Comparison of ENCODE assay signal across 1 cellular context in the genomic region with DNA sequence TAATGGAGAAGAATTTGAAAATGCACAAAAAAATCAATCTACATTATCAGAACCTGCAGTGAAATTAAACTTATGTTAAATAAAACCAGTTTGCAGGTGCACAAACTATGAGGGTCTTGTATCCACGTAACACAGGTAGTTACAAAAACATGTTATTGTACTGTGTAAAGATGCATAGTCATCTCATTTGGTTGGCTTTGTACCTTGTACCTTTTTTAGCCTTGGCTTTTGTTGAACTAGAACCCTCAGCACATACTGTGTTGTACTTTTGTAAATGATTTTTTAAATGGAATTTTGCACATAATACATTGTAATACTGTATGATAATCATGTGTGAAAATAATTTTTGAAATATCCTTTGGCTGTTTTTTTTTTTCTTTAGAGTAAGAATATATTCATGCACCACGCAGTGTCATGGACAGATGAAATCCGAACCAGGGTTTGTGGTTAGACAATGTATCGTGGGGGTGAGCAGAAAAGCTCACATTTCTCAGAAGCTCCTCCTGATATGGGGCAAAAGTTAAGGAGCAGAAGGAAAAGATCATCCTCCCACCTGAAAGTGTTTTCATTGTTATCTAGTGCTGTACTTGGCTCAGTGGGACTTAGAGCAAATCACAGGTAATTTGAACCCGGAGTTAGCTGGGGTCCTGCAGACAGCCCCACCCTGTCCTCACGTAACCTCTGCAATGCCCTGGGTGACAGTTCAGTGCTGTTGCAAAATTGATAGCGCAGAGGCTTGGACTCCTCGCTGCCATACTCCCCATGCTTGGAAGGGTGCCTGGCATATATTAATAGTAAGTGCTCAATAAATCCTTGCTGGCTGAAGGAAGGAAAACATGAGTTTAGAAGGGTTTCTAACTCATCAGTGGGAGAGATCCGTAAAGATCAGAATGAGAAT.
TF ChIP-seq lines count a peak whose summit lies in the region.

No MANE protein-coding gene starts in this region.

TF ChIP-seq in HEK293, 187 proteins besides CTCF, POLR2A, EP300 and RAD21 (continued from another document):
- TF ChIP-seq, protein P1, sequence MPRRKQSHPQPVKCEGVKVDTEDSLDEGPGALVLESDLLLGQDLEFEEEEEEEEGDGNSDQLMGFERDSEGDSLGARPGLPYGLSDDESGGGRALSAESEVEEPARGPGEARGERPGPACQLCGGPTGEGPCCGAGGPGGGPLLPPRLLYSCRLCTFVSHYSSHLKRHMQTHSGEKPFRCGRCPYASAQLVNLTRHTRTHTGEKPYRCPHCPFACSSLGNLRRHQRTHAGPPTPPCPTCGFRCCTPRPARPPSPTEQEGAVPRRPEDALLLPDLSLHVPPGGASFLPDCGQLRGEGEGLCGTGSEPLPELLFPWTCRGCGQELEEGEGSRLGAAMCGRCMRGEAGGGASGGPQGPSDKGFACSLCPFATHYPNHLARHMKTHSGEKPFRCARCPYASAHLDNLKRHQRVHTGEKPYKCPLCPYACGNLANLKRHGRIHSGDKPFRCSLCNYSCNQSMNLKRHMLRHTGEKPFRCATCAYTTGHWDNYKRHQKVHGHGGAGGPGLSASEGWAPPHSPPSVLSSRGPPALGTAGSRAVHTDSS (tag by site-specific recombination; IDR thresholded peaks at IDR 0.05): no peak
- TF ChIP-seq, protein P2, sequence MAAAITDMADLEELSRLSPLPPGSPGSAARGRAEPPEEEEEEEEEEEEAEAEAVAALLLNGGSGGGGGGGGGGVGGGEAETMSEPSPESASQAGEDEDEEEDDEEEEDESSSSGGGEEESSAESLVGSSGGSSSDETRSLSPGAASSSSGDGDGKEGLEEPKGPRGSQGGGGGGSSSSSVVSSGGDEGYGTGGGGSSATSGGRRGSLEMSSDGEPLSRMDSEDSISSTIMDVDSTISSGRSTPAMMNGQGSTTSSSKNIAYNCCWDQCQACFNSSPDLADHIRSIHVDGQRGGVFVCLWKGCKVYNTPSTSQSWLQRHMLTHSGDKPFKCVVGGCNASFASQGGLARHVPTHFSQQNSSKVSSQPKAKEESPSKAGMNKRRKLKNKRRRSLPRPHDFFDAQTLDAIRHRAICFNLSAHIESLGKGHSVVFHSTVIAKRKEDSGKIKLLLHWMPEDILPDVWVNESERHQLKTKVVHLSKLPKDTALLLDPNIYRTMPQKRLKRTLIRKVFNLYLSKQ (tag by site-specific recombination; IDR thresholded peaks at IDR 0.05; ENCODE audit: borderline replicate concordance): no peak
- TF ChIP-seq TCF7L2 (IDR thresholded peaks at IDR 0.05; ENCODE audit: borderline replicate concordance, low read depth, low read length) (no peak), KLF1 (tag by site-specific recombination; IDR thresholded peaks at IDR 0.05) (peak; percentile 39; the same call in 1 of the 2 replicates), GLIS2 (tag by site-specific recombination; IDR thresholded peaks at IDR 0.05) (0 out of 2 replicates have a peak, but pooled peaks have one; percentile 15), ZNF747 (tag by site-specific recombination; IDR thresholded peaks at IDR 0.05) (no peak), OSR2 (tag by site-specific recombination; IDR thresholded peaks at IDR 0.05) (peak; percentile 51; the same call in 1 of the 2 replicates), ZNF777 (tag by site-specific recombination; IDR thresholded peaks at IDR 0.05; ENCODE audit: borderline replicate concordance) (no peak), ZNF837 (tag by site-specific recombination; IDR thresholded peaks at IDR 0.05) (no peak), ZBTB20 (tag by site-specific recombination; IDR thresholded peaks at IDR 0.05) (no peak), ZNF791 (tag by site-specific recombination; IDR thresholded peaks at IDR 0.05) (no peak), ZNF24 (tag by site-specific recombination; IDR thresholded peaks at IDR 0.05) (no peak), KLF8 (tag by site-specific recombination; IDR thresholded peaks at IDR 0.05) (peak; percentile 62; the same call in 1 of the 2 replicates), ZFHX2 (tag by site-specific recombination; conservative IDR thresholded peaks at IDR 0.05) (peak; percentile 19; the same call in 1 of the 2 replicates)
TF ChIP-seq in HEK293: peak in this region for 21.
